Comparison of ENCODE assay signal across 10 cellular contexts in genomic region chr5:50665091-50665490, GRCh38. TPM values are rescaled to one million over a fixed set of nuclear protein-coding genes. Genes with fewer than 3 reads are reported as not detected.
DNase-seq lines count a peak whose midpoint lies in the region; ATAC-seq and TF ChIP-seq lines count a peak whose summit lies in the region.
"Had no signal": no experiment of that assay in that cellular context is flagged by ENCODE, and none has a peak within 500 bp of the region (broad histone marks: within the 10 kb centered on the region; RNA-seq: fewer than 3 reads in every experiment).

No MANE protein-coding gene starts in this region.

- H3K4me1 ChIP-seq in hepatocyte (ENCODE audit: insufficient read depth), result no peaks in the 10 kb centered on the region

- DNase-seq in activated CD4-positive, alpha-beta T cell treated with anti-CD3 and anti-CD28 coated beads for 36 hours, result no peak
- no peak for DNase-seq in activated CD4-positive, alpha-beta T cell treated with anti-CD3 and anti-CD28 coated beads, Interleukin-2, amount 50 U/mL, for 1 hour
- DNase-seq in T-helper 17 cell (no peak), hepatocyte (ENCODE audit: low spot score) (no peak), NOMO-1 (lab: John Stamatoyannopoulos, UW; ENCODE audit: unreplicated experiment in 2 of 2) (no peak), GOT3 (lab: John Stamatoyannopoulos, UW) (no peak), HFFc6 (no peak)
- DNase-seq in stimulated activated naive CD8-positive, alpha-beta T cell treated with anti-CD3 and anti-CD28 coated beads, Interleukin-15, amount 100 ng/mL, for 72 hours, result no peak
- DNase-seq: GM23248, NCI-H226 had no signal

- H3K4me2 ChIP-seq in hepatocyte, result no peak overlapping the region

- H4K20me1 ChIP-seq in hepatocyte (ENCODE audit: insufficient read depth, poor library complexity, severe bottlenecking), result no peaks in the 10 kb centered on the region

- no peak overlapping the region for H2AFZ ChIP-seq in hepatocyte
- H2AFZ ChIP-seq: GM23248 had no signal

- H3K9me3 ChIP-seq in T-helper 17 cell (ENCODE audit: control insufficient read depth, low read length, poor library complexity, severe bottlenecking) (no peaks in the 10 kb centered on the region), hepatocyte (ENCODE audit: low read depth) (no peaks in the 10 kb centered on the region)

- TF ChIP-seq CTCF in hepatocyte (IDR thresholded peaks at IDR 0.05; ENCODE audit: poor library complexity), result no peak
- TF ChIP-seq CTCF in HFFc6 (IDR thresholded peaks at IDR 0.05), result no peak

- H3K36me3 ChIP-seq in hepatocyte (replicated peaks; ENCODE audit: insufficient read depth, low read depth), result no peaks in the 10 kb centered on the region

- H3K27ac ChIP-seq in hepatocyte, result peak overlapping the region; percentile 97
- H3K27ac ChIP-seq: GM23248 had no signal

- no peaks in the 10 kb centered on the region for H3K9me2 ChIP-seq in hepatocyte (replicated peaks; ENCODE audit: insufficient read depth)

- H3K4me1 Mint-ChIP-seq in activated CD4-positive, alpha-beta T cell treated with anti-CD3 and anti-CD28 coated beads for 36 hours, result peaks cover 20% of the 10 kb centered on the region
- H3K4me1 Mint-ChIP-seq in T-helper 17 cell, result peaks cover 25% of the 10 kb centered on the region
- H3K4me1 Mint-ChIP-seq in stimulated activated naive CD8-positive, alpha-beta T cell treated with anti-CD3 and anti-CD28 coated beads, Interleukin-15, amount 100 ng/mL, for 72 hours, result peaks cover 41% of the 10 kb centered on the region
- H3K4me1 Mint-ChIP-seq in HFFc6 (ENCODE audit: low read depth), result peaks cover 12% of the 10 kb centered on the region

- H3K36me3 Mint-ChIP-seq in activated CD4-positive, alpha-beta T cell treated with anti-CD3 and anti-CD28 coated beads for 36 hours (ENCODE audit: low read depth), result no peaks in the 10 kb centered on the region
- H3K36me3 Mint-ChIP-seq in T-helper 17 cell (ENCODE audit: low read depth) (peaks cover 8% of the 10 kb centered on the region), HFFc6 (ENCODE audit: low read depth) (no peaks in the 10 kb centered on the region)

- peaks cover 19% of the 10 kb centered on the region for H3K79me2 ChIP-seq in hepatocyte

- no peak overlapping the region for H3K4me3 ChIP-seq in hepatocyte
- H3K4me3 ChIP-seq: GM23248 had no signal

- CTCF ChIA-PET in activated CD4-positive, alpha-beta T cell treated with anti-CD3 and anti-CD28 coated beads for 36 hours (lab: Charles Lee), result interaction anchor here (0.8 to 1.3 kb wide), 3 partner anchors 9 to 151 kb away, joined by 3 read pairs; no protein-coding TSS in a partner anchor

- POLR2A ChIA-PET in activated CD4-positive, alpha-beta T cell treated with anti-CD3 and anti-CD28 coated beads for 36 hours (lab: Charles Lee), result no interaction called here

- intact Hi-C loops in activated CD4-positive, alpha-beta T cell treated with anti-CD3 and anti-CD28 coated beads for 36 hours (cut with DNase I, micrococcal nuclease), result loop anchor here in 1 of 2 experiments (5.0 kb wide), 2 partner anchors 73 to 223 kb away; partner anchors contain the start of gene EMB

- peak; percentile 42 for ATAC-seq in activated CD4-positive, alpha-beta T cell treated with anti-CD3 and anti-CD28 coated beads for 36 hours
- ATAC-seq in T-helper 17 cell, result no peak
- no peak for ATAC-seq in stimulated activated naive CD8-positive, alpha-beta T cell treated with anti-CD3 and anti-CD28 coated beads, Interleukin-15, amount 100 ng/mL, for 72 hours

- peak overlapping the region; percentile 85 for H3K4me3 Mint-ChIP-seq in activated CD4-positive, alpha-beta T cell treated with anti-CD3 and anti-CD28 coated beads for 36 hours
- peak overlapping the region; percentile 98 for H3K4me3 Mint-ChIP-seq in T-helper 17 cell
- H3K4me3 Mint-ChIP-seq in stimulated activated naive CD8-positive, alpha-beta T cell treated with anti-CD3 and anti-CD28 coated beads, Interleukin-15, amount 100 ng/mL, for 72 hours, result peak overlapping the region; percentile 93 to 94
- no peak overlapping the region for H3K4me3 Mint-ChIP-seq in HFFc6

- H3K9me3 Mint-ChIP-seq in activated CD4-positive, alpha-beta T cell treated with anti-CD3 and anti-CD28 coated beads for 36 hours (ENCODE audit: low read depth), result peaks cover 2% of the 10 kb centered on the region
- H3K9me3 Mint-ChIP-seq in stimulated activated naive CD8-positive, alpha-beta T cell treated with anti-CD3 and anti-CD28 coated beads, Interleukin-15, amount 100 ng/mL, for 72 hours, result no peaks in the 10 kb centered on the region
- H3K9me3 Mint-ChIP-seq in HFFc6, result no peaks in the 10 kb centered on the region

- H3K27ac Mint-ChIP-seq in activated CD4-positive, alpha-beta T cell treated with anti-CD3 and anti-CD28 coated beads for 36 hours, result peak overlapping the region; percentile 97
- H3K27ac Mint-ChIP-seq in T-helper 17 cell (peak overlapping the region; percentile 100), HFFc6 (no peak overlapping the region)
- H3K27ac Mint-ChIP-seq in stimulated activated naive CD8-positive, alpha-beta T cell treated with anti-CD3 and anti-CD28 coated beads, Interleukin-15, amount 100 ng/mL, for 72 hours, result peak overlapping the region in 1 of 2 donors; percentile 99

- no peaks in the 10 kb centered on the region for H3K27me3 Mint-ChIP-seq in activated CD4-positive, alpha-beta T cell treated with anti-CD3 and anti-CD28 coated beads for 36 hours
- no peaks in the 10 kb centered on the region for H3K27me3 Mint-ChIP-seq in T-helper 17 cell
- no peaks in the 10 kb centered on the region for H3K27me3 Mint-ChIP-seq in stimulated activated naive CD8-positive, alpha-beta T cell treated with anti-CD3 and anti-CD28 coated beads, Interleukin-15, amount 100 ng/mL, for 72 hours
- H3K27me3 Mint-ChIP-seq in HFFc6 (ENCODE audit: insufficient read depth), result peaks cover 7% of the 10 kb centered on the region

- no peaks in the 10 kb centered on the region for H3K27me3 ChIP-seq in hepatocyte

RNA-seq across cellular contexts. Expression of gene PARP8, which starts 1.3 kb away (rescaled TPM):
- 10 to 100 TPM; 31.7 to 38.8 TPM for total RNA-seq in activated CD4-positive, alpha-beta T cell treated with anti-CD3 and anti-CD28 coated beads for 36 hours
- 100 to 1,000 TPM; 183 to 204 TPM for total RNA-seq in T-helper 17 cell
- 15.5 and 18.0 TPM in 2 replicates for total RNA-seq in hepatocyte
- 11.9 and 18.3 TPM in 2 replicates for polyA plus RNA-seq in hepatocyte
- 1 to 10 TPM in 2 of 6 experiments, under 1 TPM in 4; 0.71 to 5.5 (median 0.81) TPM for total RNA-seq in HFFc6 (2021; fragmentation: NEBNext Ultra II Directional; extraction: Animal tissue kit (Norgen Biotek cat#: 25700))
